ENCODE assay signal across 11 cellular contexts in the genomic region with DNA sequence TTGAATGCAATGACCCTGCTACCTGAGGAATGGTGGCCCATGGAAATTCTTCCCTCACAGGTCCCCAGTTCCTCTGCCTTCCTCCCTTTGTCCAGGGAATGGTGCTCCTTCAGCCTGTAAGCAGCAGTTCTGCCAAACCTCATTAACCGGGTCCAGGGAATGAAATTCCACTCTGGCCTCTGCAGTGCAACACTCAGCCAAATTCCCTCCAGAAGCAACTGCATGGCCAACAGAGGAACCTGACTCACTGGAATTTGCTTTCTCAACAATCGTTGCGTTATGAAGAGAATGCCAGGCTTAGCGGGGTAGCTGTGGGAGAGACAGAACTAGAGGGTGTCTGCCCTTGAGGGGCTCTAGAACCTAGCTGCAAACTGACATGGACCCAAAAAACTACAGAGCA.
DNase-seq lines count a peak whose midpoint lies in the region; ATAC-seq, FAIRE-seq and TF ChIP-seq lines count a peak whose summit lies in the region.
"Had no signal": no experiment of that assay in that cellular context is flagged by ENCODE, and none has a peak within 500 bp of the region (broad histone marks: within the 10 kb centered on the region; RNA-seq: fewer than 3 reads in every experiment).

No MANE protein-coding gene starts in this region.

- H3K4me3 Mint-ChIP-seq in HFFc6 = no peak overlapping the region
- H3K4me3 Mint-ChIP-seq: activated naive CD4-positive, alpha-beta T cell treated with anti-CD3 and anti-CD28 coated beads, Interleukin-2, amount 10 ng/mL, durations not matched to agents 7 days and 5 days had no signal

- no peaks in the 10 kb centered on the region for H3K9me3 ChIP-seq in testis

- no peak for FAIRE-seq in H54 (lab: Jason Lieb, UNC)

- no peaks in the 10 kb centered on the region for H3K9me3 Mint-ChIP-seq in HFFc6
- H3K9me3 Mint-ChIP-seq: activated naive CD4-positive, alpha-beta T cell treated with anti-CD3 and anti-CD28 coated beads, Interleukin-2, amount 10 ng/mL, durations not matched to agents 7 days and 5 days had no signal

- DNase-seq in HFFc6 = peak; percentile 45
- DNase-seq in dedifferentiated amniotic fluid mesenchymal stem cell (ENCODE audit: extremely low spot score) = peak; percentile 84
- DNase-seq in left lobe of liver (ENCODE audit: low spot score) = no peak
- peak; percentile 53 for DNase-seq in testis
- DNase-seq in NCI-H748 (lab: John Stamatoyannopoulos, UW; ENCODE audit: unreplicated experiment) = no peak
- no peak for DNase-seq in RKO (ENCODE audit: low spot score)
- DNase-seq in H54 (ENCODE audit: insufficient read length, low spot score) = no peak
- DNase-seq: activated naive CD4-positive, alpha-beta T cell treated with anti-CD3 and anti-CD28 coated beads, Interleukin-2, amount 10 ng/mL, durations not matched to agents 7 days and 5 days; OCI-M1; T1000 had no signal

- ATAC-seq in left lobe of liver (peak; percentile 68), HG03097 (IDR thresholded peaks at IDR 0.05; ENCODE audit: low FRiP score, unreplicated experiment) (no peak)

- no peaks in the 10 kb centered on the region for H3K27me3 ChIP-seq in testis

- H3K4me3 ChIP-seq in testis = no peak overlapping the region

- 37 to 68% methylated on average over 4 of the region's 4 CpGs for WGBS in testis, 2 donors

- peaks cover 16% of the 10 kb centered on the region for H3K4me1 Mint-ChIP-seq in HFFc6 (ENCODE audit: low read depth)
- H3K4me1 Mint-ChIP-seq: activated naive CD4-positive, alpha-beta T cell treated with anti-CD3 and anti-CD28 coated beads, Interleukin-2, amount 10 ng/mL, durations not matched to agents 7 days and 5 days had no signal

- intact Hi-C loops in testis (cut with DNase I; ENCODE audit: low total_unique reads) = no loop called here

- H3K36me3 ChIP-seq in testis (ENCODE audit: low read depth, missing control alignments) = no peaks in the 10 kb centered on the region

- peak overlapping the region in 1 of 2 donors; percentile 64 for H3K27ac ChIP-seq in testis

- TF ChIP-seq CTCF in HFFc6 (IDR thresholded peaks at IDR 0.05) (no peak), testis (IDR thresholded peaks at IDR 0.05) (no peak)

- H3K4me1 ChIP-seq in testis = peaks cover 56% of the 10 kb centered on the region

- peaks cover 36% of the 10 kb centered on the region for H3K27me3 Mint-ChIP-seq in HFFc6 (ENCODE audit: insufficient read depth)

- H3K27ac Mint-ChIP-seq in HFFc6 = no peak overlapping the region

- TF ChIP-seq POLR2A in testis (IDR thresholded peaks at IDR 0.05) (no peak), H54 (IDR thresholded peaks at IDR 0.05; ENCODE audit: low read depth, low read length) (no peak)

- no peaks in the 10 kb centered on the region for H3K36me3 Mint-ChIP-seq in HFFc6 (ENCODE audit: low read depth)
- H3K36me3 Mint-ChIP-seq: activated naive CD4-positive, alpha-beta T cell treated with anti-CD3 and anti-CD28 coated beads, Interleukin-2, amount 10 ng/mL, durations not matched to agents 7 days and 5 days had no signal

Comparison
In these comparisons a context has a peak if more than half of its experiments do, and no peak if none do; other contexts are left out.
1. DNase-seq: peak in HFFc6 (single experiment), dedifferentiated amniotic fluid mesenchymal stem cell (single experiment) and testis (single experiment); none in left lobe of liver (single experiment), NCI-H748 (single experiment), RKO (single experiment) and H54 (single experiment).